ENCODE assay signal across 15 cellular contexts in genomic region chr1:3656450-3657095, GRCh38. TPM values are rescaled to one million over a fixed set of nuclear protein-coding genes. Genes with fewer than 3 reads are reported as not detected.
DNase-seq lines count a peak whose midpoint lies in the region; ATAC-seq and TF ChIP-seq lines count a peak whose summit lies in the region.
"Had no signal": no experiment of that assay in that cellular context is flagged by ENCODE, and none has a peak within 500 bp of the region (broad histone marks: within the 10 kb centered on the region; RNA-seq: fewer than 3 reads in every experiment).

No MANE protein-coding gene starts in this region.

- no peak overlapping the region for H2AFZ ChIP-seq in Karpas-422 (ENCODE audit: low read length)

- no peaks in the 10 kb centered on the region for H3K79me2 ChIP-seq in Karpas-422 (ENCODE audit: low read length)

- H3K36me3 ChIP-seq in Karpas-422 (ENCODE audit: insufficient read depth, low read length) (no peaks in the 10 kb centered on the region), transverse colon (no peaks in the 10 kb centered on the region)
- H3K36me3 ChIP-seq: vagina had no signal

- H3K4me3 ChIP-seq in Karpas-422 (ENCODE audit: low read length): no peak overlapping the region
- H3K4me3 ChIP-seq in transverse colon: no peak overlapping the region
- H3K4me3 ChIP-seq: vagina had no signal

- H3K27me3 ChIP-seq in Karpas-422 (ENCODE audit: low read length): no peaks in the 10 kb centered on the region
- peaks cover 72% of the 10 kb centered on the region for H3K27me3 ChIP-seq in transverse colon

- TF ChIP-seq CTCF in GM10266 (IDR thresholded peaks at IDR 0.05; ENCODE audit: control insufficient read depth, insufficient read depth, low read depth, missing control alignments) (no peak), transverse colon (IDR thresholded peaks at IDR 0.05) (no peak)

- peaks cover 28% of the 10 kb centered on the region for H3K4me1 ChIP-seq in Karpas-422 (ENCODE audit: low read length)
- H3K4me1 ChIP-seq in transverse colon: peaks cover 0 to 14% (median 12%) of the 10 kb centered on the region in 4 donors

- H3K9ac ChIP-seq in Karpas-422 (ENCODE audit: low read length): peak overlapping the region; percentile 30; the same call in 1 of the 2 replicates

- no peak for TF ChIP-seq POLR2A in transverse colon (IDR thresholded peaks at IDR 0.05)

- H4K20me1 ChIP-seq in Karpas-422 (ENCODE audit: insufficient read depth, low read depth, low read length): no peaks in the 10 kb centered on the region

- in situ Hi-C loops in transverse colon (cut with MboI; ENCODE audit: low pct_ligation_motif_present in 1 of 4, low pct_unique_long_range_greater_than_20kb in 1 of 4, low sequenced_read_pairs in 3 of 4): no loop called here

- peak; percentile 64 for ATAC-seq in GM18907 (IDR thresholded peaks at IDR 0.05; ENCODE audit: unreplicated experiment)
- peak; percentile 52 for ATAC-seq in HG02623 (IDR thresholded peaks at IDR 0.05; ENCODE audit: unreplicated experiment)
- ATAC-seq: T-helper 17 cell had no signal

- H3K9me2 ChIP-seq in Karpas-422 (replicated peaks; ENCODE audit: insufficient read depth, low read length): no peaks in the 10 kb centered on the region

- no peak for TF ChIP-seq EP300 in transverse colon (IDR thresholded peaks at IDR 0.05; ENCODE audit: low read depth)

- 72 to 74% methylated on average over 6 to 13 of the region's 13 CpGs for WGBS in transverse colon (ENCODE audit: low coverage in 1 of 2), 2 donors

- intact Hi-C loops in transverse colon (cut with DNase I; ENCODE audit: low total_unique reads): no loop called here

- H3K4me2 ChIP-seq in Karpas-422 (ENCODE audit: low read depth, low read length, poor library complexity, severe bottlenecking): peak overlapping the region; percentile 41

- DNase-seq in GM10266 (ENCODE audit: extremely low spot score): peak; percentile 90
- DNase-seq in Karpas-422: no peak
- no peak for DNase-seq in SKM-1 (lab: John Stamatoyannopoulos, UW; ENCODE audit: unreplicated experiment)
- DNase-seq in NCI-H2171 treated with DMSO at 0.1 percent for 48 hours (lab: John Stamatoyannopoulos, UW): no peak
- DNase-seq in kidney glomerular epithelial cell (lab: John Stamatoyannopoulos, UW): no peak
- DNase-seq in transverse colon: no peak
- DNase-seq: activated naive CD8-positive, alpha-beta T cell treated with anti-CD3 and anti-CD28 coated beads, Interleukin-2, amount 10 ng/mL, durations not matched to agents 7 days and 5 days; CD4-positive, alpha-beta T cell; immature natural killer cell; KBM-7; NCI-H524; T-helper 17 cell had no signal

- H3K9me3 ChIP-seq in Karpas-422 (ENCODE audit: low read length) (no peaks in the 10 kb centered on the region), transverse colon (no peaks in the 10 kb centered on the region)
- H3K9me3 ChIP-seq: vagina had no signal

- H3K27ac ChIP-seq in Karpas-422 (ENCODE audit: low read length): no peak overlapping the region
- no peak overlapping the region for H3K27ac ChIP-seq in transverse colon
- H3K27ac ChIP-seq: vagina had no signal

RNA-seq across cellular contexts. Expression of gene TP73, which starts 4.3 kb away (rescaled TPM):
- total RNA-seq in Karpas-422 (2014; rRNA removed; shearing (Covaris generic); ENCODE audit: low replicate concordance): 0.52 and 0.94 TPM in 2 replicates
- under 1 TPM in 2 of 4 donors, not detected in 2; 0.20 to 0.32 TPM for total RNA-seq in transverse colon
- total RNA-seq: CD4-positive, alpha-beta T cell had no signal

RNA-seq across cellular contexts. Expression of gene WRAP73, which starts 6.7 kb away (rescaled TPM):
- total RNA-seq in Karpas-422 (2014; rRNA removed; shearing (Covaris generic); ENCODE audit: low replicate concordance): 37.2 and 46.7 TPM in 2 replicates
- 10 to 100 TPM; 19.7 to 30.4 (median 25.5) TPM for total RNA-seq in transverse colon

RNA-seq across cellular contexts. Expression of gene TPRG1L, which starts 31.8 kb away (rescaled TPM):
- 10.2 and 14.4 TPM in 2 replicates for total RNA-seq in Karpas-422 (2014; rRNA removed; shearing (Covaris generic); ENCODE audit: low replicate concordance)
- total RNA-seq in transverse colon: 10 to 100 TPM; 24.5 to 86.8 (median 56.0) TPM

RNA-seq across cellular contexts. Expression of gene MEGF6, which starts 45.3 kb away (rescaled TPM):
- total RNA-seq in Karpas-422 (2014; rRNA removed; shearing (Covaris generic); ENCODE audit: low replicate concordance): not detected in 2 replicates
- 10 to 100 TPM in 2 of 4 donors, 1 to 10 TPM in 2; 4.1 to 27.1 (median 11.4) TPM for total RNA-seq in transverse colon
